In genomic region chr6:150004783-150005717, GRCh38 we compare ENCODE assay signal across 1 cellular context.
TF ChIP-seq lines count a peak whose summit lies in the region.

No MANE protein-coding gene starts in this region.

TF ChIP-seq in HepG2, 621 proteins besides CTCF, POLR2A, EP300 and RAD21 (continued from another document and continues in another):
- TF ChIP-seq E2F2 (CRISPR knock-in tag; IDR thresholded peaks at IDR 0.05; ENCODE audit: borderline replicate concordance) = no peak
- TF ChIP-seq CCDC6 (CRISPR knock-in tag; IDR thresholded peaks at IDR 0.05) = peak; percentile 69; the same call in 1 of the 2 replicates
- no peak for TF ChIP-seq RORA (CRISPR knock-in tag; IDR thresholded peaks at IDR 0.05)
- no peak for TF ChIP-seq NR3C1 (CRISPR knock-in tag; IDR thresholded peaks at IDR 0.05)
- TF ChIP-seq MTA1 (CRISPR knock-in tag; IDR thresholded peaks at IDR 0.05; ENCODE audit: borderline replicate concordance) = peak; percentile 55; the same call in 1 of the 2 replicates
- TF ChIP-seq RARG (CRISPR knock-in tag; IDR thresholded peaks at IDR 0.05; ENCODE audit: low read depth) = no peak
- no peak for TF ChIP-seq TEAD2 (CRISPR knock-in tag; IDR thresholded peaks at IDR 0.05)
- TF ChIP-seq ETS1 (CRISPR knock-in tag; IDR thresholded peaks at IDR 0.05) = no peak
- no peak for TF ChIP-seq ZBTB43 (CRISPR knock-in tag; conservative IDR thresholded peaks at IDR 0.05)
- no peak for TF ChIP-seq TOPORS (CRISPR knock-in tag; IDR thresholded peaks at IDR 0.05)
- 0 out of 2 replicates have a peak, but pooled peaks have one; percentile 61 for TF ChIP-seq CHCHD3 (CRISPR knock-in tag; IDR thresholded peaks at IDR 0.05)
- no peak for TF ChIP-seq MNT (IDR thresholded peaks at IDR 0.05)
- TF ChIP-seq MXD3 (CRISPR knock-in tag; IDR thresholded peaks at IDR 0.05) = peak; percentile 30; the same call in 1 of the 2 replicates
- 0 out of 2 replicates have a peak, but pooled peaks have one; percentile 26 for TF ChIP-seq KLF6 (CRISPR knock-in tag; IDR thresholded peaks at IDR 0.05)
- TF ChIP-seq PTBP1 (IDR thresholded peaks at IDR 0.05; ENCODE audit: low read depth, low read length, poor library complexity, severe bottlenecking) = no peak
- TF ChIP-seq CEBPZ (IDR thresholded peaks at IDR 0.05; ENCODE audit: low read length) = no peak
- TF ChIP-seq SETDB1 (CRISPR knock-in tag; IDR thresholded peaks at IDR 0.05; ENCODE audit: borderline replicate concordance) = no peak
- no peak for TF ChIP-seq IRF9 (CRISPR knock-in tag; IDR thresholded peaks at IDR 0.05; ENCODE audit: borderline replicate concordance)
- TF ChIP-seq ZNF703 (CRISPR knock-in tag; IDR thresholded peaks at IDR 0.05; ENCODE audit: borderline replicate concordance) = no peak
- TF ChIP-seq ZNF367 (CRISPR knock-in tag; IDR thresholded peaks at IDR 0.05; ENCODE audit: borderline replicate concordance) = no peak
- TF ChIP-seq TARDBP (CRISPR knock-in tag; IDR thresholded peaks at IDR 0.05) = no peak
- no peak for TF ChIP-seq ZFP1 (CRISPR knock-in tag; IDR thresholded peaks at IDR 0.05)
- no peak for TF ChIP-seq BATF2 (CRISPR knock-in tag; IDR thresholded peaks at IDR 0.05)
- no peak for TF ChIP-seq MYNN (CRISPR knock-in tag; IDR thresholded peaks at IDR 0.05; ENCODE audit: low read depth)
- no peak for TF ChIP-seq AHR (CRISPR knock-in tag; IDR thresholded peaks at IDR 0.05)
- TF ChIP-seq ZNF446 (CRISPR knock-in tag; IDR thresholded peaks at IDR 0.05) = no peak
- no peak for TF ChIP-seq ZNF878 (CRISPR knock-in tag; IDR thresholded peaks at IDR 0.05)
- no peak for TF ChIP-seq ZNF292 (CRISPR knock-in tag; IDR thresholded peaks at IDR 0.05; ENCODE audit: borderline replicate concordance, low read depth)
- TF ChIP-seq POLR2AphosphoS2 (IDR thresholded peaks at IDR 0.05; ENCODE audit: low read depth, low read length) = no peak
- peak; percentile 59; the same call in 1 of the 2 replicates for TF ChIP-seq MXD1 (CRISPR knock-in tag; IDR thresholded peaks at IDR 0.05)
- no peak for TF ChIP-seq POLR2AphosphoS5 (IDR thresholded peaks at IDR 0.05; ENCODE audit: low read depth, low read length)
- no peak for TF ChIP-seq ZNF44 (CRISPR knock-in tag; IDR thresholded peaks at IDR 0.05)
- no peak for TF ChIP-seq TCF7L2 (IDR thresholded peaks at IDR 0.05; ENCODE audit: low read depth, low read length)
- no peak for TF ChIP-seq ZFYVE20 (CRISPR knock-in tag; IDR thresholded peaks at IDR 0.05; ENCODE audit: borderline replicate concordance, low read depth)
- no peak for TF ChIP-seq ZNF205 (CRISPR knock-in tag; IDR thresholded peaks at IDR 0.05)
- TF ChIP-seq ARID5B (CRISPR knock-in tag; IDR thresholded peaks at IDR 0.05) = peak; percentile 56; the same call in 1 of the 2 replicates
- TF ChIP-seq ZNF10 (CRISPR knock-in tag; IDR thresholded peaks at IDR 0.05; ENCODE audit: borderline replicate concordance, low read depth) = no peak
- TF ChIP-seq ZNF776 (CRISPR knock-in tag; IDR thresholded peaks at IDR 0.05) = peak; percentile 85; the same call in 1 of the 2 replicates
- TF ChIP-seq CAMTA2 (CRISPR knock-in tag; IDR thresholded peaks at IDR 0.05; ENCODE audit: borderline replicate concordance) = 0 out of 2 replicates have a peak, but pooled peaks have one; percentile 73
- TF ChIP-seq ZNF530 (CRISPR knock-in tag; IDR thresholded peaks at IDR 0.05; ENCODE audit: low read depth) = no peak
- no peak for TF ChIP-seq HMGXB3 (CRISPR knock-in tag; IDR thresholded peaks at IDR 0.05; ENCODE audit: borderline replicate concordance)
- no peak for TF ChIP-seq ZIK1 (CRISPR knock-in tag; IDR thresholded peaks at IDR 0.05; ENCODE audit: borderline replicate concordance, low read depth)
- TF ChIP-seq HOXA9 (CRISPR knock-in tag; IDR thresholded peaks at IDR 0.05; ENCODE audit: borderline replicate concordance) = no peak
- no peak for TF ChIP-seq KDM6A (CRISPR knock-in tag; IDR thresholded peaks at IDR 0.05; ENCODE audit: low read depth)
